ENCODE assay signal across 7 cellular contexts in the genomic region with DNA sequence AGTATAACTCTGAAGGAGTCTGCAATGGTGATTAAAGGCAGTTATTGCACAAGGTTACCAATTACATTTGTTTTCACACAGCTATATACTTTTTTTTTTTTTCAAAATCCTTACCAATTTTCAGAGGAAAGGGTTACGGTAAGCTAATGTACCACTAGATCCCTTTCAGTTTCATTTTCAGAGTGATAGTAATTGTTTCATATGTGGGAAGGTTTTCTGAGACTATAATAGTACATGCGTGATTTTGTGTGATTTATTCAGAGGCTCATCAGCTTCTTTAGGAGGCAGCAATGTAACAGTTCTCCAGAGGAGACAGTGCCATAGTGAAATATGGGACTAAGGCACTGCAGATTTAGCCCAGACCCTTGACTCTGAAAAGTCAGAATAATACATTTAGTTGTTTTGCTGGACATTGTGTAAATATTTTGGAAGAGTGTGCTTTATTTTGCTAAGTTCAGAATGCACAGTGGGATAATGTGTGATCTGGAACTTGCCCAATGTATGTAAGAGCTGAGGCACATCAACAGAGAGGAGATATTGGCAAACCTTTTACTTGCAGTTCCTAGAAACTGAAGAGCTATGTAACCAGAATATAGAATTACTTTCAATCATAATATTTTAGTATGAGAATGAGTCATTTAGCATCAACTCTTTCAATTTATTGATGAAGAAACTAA.
DNase-seq lines count a peak whose midpoint lies in the region; ATAC-seq lines count a peak whose summit lies in the region.

No MANE protein-coding gene starts in this region.

- H3K36me3 ChIP-seq in neuronal stem cell (replicated peaks in 1 of 2; ENCODE audit: control insufficient read depth in 2 of 2, insufficient read depth in 2 of 2, low read length in 2 of 2): no peaks in the 10 kb centered on the region

- H3K79me1 ChIP-seq in neuronal stem cell (ENCODE audit: low read depth, low read length): no peaks in the 10 kb centered on the region

- no peaks in the 10 kb centered on the region for H3K9me3 Mint-ChIP-seq in T-cell

- no peak for DNase-seq in T-cell
- no peak for DNase-seq in neuronal stem cell (ENCODE audit: low spot score)
- DNase-seq in effector CD4-positive, alpha-beta T cell: no peak
- no peak for DNase-seq in Kasumi-1 (lab: John Stamatoyannopoulos, UW)
- DNase-seq in amygdala (lab: John Stamatoyannopoulos, UW): no peak

- CTCF ChIA-PET in T-cell (lab: Charles Lee): interaction anchor here in 1 of 2 donors (0.6 kb wide), 1 partner anchor 49 kb away, joined by 3 read pairs; no protein-coding TSS in a partner anchor

- H2BK5ac ChIP-seq in neuronal stem cell (ENCODE audit: low read length): no peak overlapping the region

- H3K9me3 ChIP-seq in neuronal stem cell (replicated peaks in 1 of 2; ENCODE audit: control insufficient read depth in 2 of 2, insufficient read depth in 1 of 2, low read depth in 1 of 2, low read length in 2 of 2): no peaks in the 10 kb centered on the region

- H3K4ac ChIP-seq in neuronal stem cell (ENCODE audit: low read length): no peak overlapping the region

- peak overlapping the region; percentile 53 to 76 for H3K27ac Mint-ChIP-seq in T-cell

- no peaks in the 10 kb centered on the region for H3K27me3 ChIP-seq in neuronal stem cell (ENCODE audit: control insufficient read depth in 3 of 3, insufficient read depth in 3 of 3, low read depth in 1 of 3, low read length in 3 of 3)

- H2BK12ac ChIP-seq in neuronal stem cell (ENCODE audit: low read length): no peak overlapping the region

- H3K4me3 ChIP-seq in neuronal stem cell (ENCODE audit: low read length in 2 of 2): no peak overlapping the region

- H3K4me1 ChIP-seq in neuronal stem cell (ENCODE audit: control insufficient read depth in 2 of 2, insufficient read depth in 1 of 2, low read depth in 1 of 2, low read length in 2 of 2): no peaks in the 10 kb centered on the region

- no peak overlapping the region for H2BK120ac ChIP-seq in neuronal stem cell (ENCODE audit: low read depth, low read length)

- no peak overlapping the region for H4K91ac ChIP-seq in neuronal stem cell (ENCODE audit: low read depth, low read length, poor library complexity)

- no peak overlapping the region for H2BK15ac ChIP-seq in neuronal stem cell (ENCODE audit: low read length)

- peak; percentile 82 for ATAC-seq in GM18909 (IDR thresholded peaks at IDR 0.05; ENCODE audit: poor library complexity, unreplicated experiment)
- peak; percentile 77 for ATAC-seq in HG02678 (IDR thresholded peaks at IDR 0.05; ENCODE audit: unreplicated experiment)
- peak in 3 of 4 experiments; percentile 31 to 78 (median 43) for ATAC-seq in T-cell (replicated peaks in 1 of 4)

- no peak overlapping the region for H4K8ac ChIP-seq in neuronal stem cell (ENCODE audit: low read depth, low read length)

- H3K14ac ChIP-seq in neuronal stem cell (ENCODE audit: low read length): no peak overlapping the region

- no peak overlapping the region for H3K23ac ChIP-seq in neuronal stem cell (ENCODE audit: low read depth, low read length, poor library complexity)

- H3K4me3 Mint-ChIP-seq in T-cell: peak overlapping the region; percentile 67 to 81 (median 70)

- no peak overlapping the region for H3K27ac ChIP-seq in neuronal stem cell (replicated peaks; ENCODE audit: low read length)

- H3K18ac ChIP-seq in neuronal stem cell (ENCODE audit: low read length): no peak overlapping the region

- no peak overlapping the region for H2AK5ac ChIP-seq in neuronal stem cell (ENCODE audit: low read depth, low read length)

- peaks cover 18% of the 10 kb centered on the region in 3 donors for H3K4me1 Mint-ChIP-seq in T-cell

- peak overlapping the region; percentile 42 for H2AFZ ChIP-seq in neuronal stem cell (ENCODE audit: low read length)

- H3K36me3 Mint-ChIP-seq in T-cell: no peaks in the 10 kb centered on the region

- POLR2A ChIA-PET in T-cell (lab: Charles Lee): interaction anchor here in 1 of 2 donors (0.7 kb wide), 1 partner anchor 602 kb away, joined by 5 read pairs; no protein-coding TSS in a partner anchor

- H3K27me3 Mint-ChIP-seq in T-cell: no peaks in the 10 kb centered on the region

- no peak overlapping the region for H3K9ac ChIP-seq in neuronal stem cell (ENCODE audit: low read depth, low read length, poor library complexity)

- H3K4me2 ChIP-seq in neuronal stem cell (ENCODE audit: insufficient read depth, low read length, poor library complexity, severe bottlenecking): no peak overlapping the region

- no CpG with 5 or more reads among the region's 2 CpGs for WGBS in neuronal stem cell (ENCODE audit: extremely low coverage in 2 of 2, insufficient read length in 2 of 2, insufficient replicate concordance in 1 of 2), 2 donors
